Comparison of ENCODE assay signal across 8 cellular contexts in the genomic region with DNA sequence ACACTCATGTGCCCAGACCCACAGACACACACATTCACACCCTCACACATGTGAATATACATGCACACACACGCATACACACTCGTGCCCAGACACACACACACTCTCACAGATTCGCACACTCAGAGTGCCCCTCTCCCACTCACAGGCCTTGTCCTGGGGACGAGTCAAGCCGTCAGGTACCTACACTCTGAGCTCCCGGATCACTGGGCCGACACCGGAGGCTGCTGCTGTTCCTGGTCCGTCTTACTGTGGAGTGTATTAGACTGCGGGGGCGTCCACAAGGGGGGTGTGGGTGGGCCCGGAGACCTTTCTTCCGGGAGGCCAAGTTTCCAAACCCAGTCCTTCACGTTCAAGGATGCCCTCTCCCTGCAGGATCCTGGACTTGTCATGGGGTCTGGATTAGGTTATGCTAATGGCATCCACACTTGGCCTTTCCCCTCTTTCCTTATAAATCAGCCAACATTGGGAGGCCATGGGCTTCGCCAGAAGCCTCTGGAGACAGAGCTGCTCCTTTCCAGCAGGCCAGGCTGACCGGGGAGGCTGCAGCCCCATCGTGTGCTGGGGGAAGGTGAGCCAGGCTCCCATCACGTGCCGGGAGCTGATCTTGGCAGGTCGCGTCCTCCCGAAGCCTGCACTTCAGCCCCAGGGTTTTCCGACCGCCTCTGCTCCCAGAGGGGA.
DNase-seq lines count a peak whose midpoint lies in the region; ATAC-seq and TF ChIP-seq lines count a peak whose summit lies in the region.
"Not testable (repeated sequence)": the region's sequence is repeated elsewhere in the genome, so short reads cannot be mapped to it uniquely, and the experiment has no call there.

No MANE protein-coding gene starts in this region.

- not testable (repeated sequence) for H4K91ac ChIP-seq in H9 (ENCODE audit: insufficient read length, low read depth, low read length)

- not testable (repeated sequence) for H3K27ac ChIP-seq in H9 (ENCODE audit: insufficient read length, low read depth, low read length); thoracic aorta
- H3K27ac ChIP-seq in hepatocyte (peak overlapping the region; percentile 73), ovary (peak overlapping the region; percentile 77 to 84)

- H3K4me1 ChIP-seq in H9 (ENCODE audit: insufficient read depth, low read length); hepatocyte (ENCODE audit: insufficient read depth); ovary (ENCODE audit: insufficient read depth); thoracic aorta (ENCODE audit: control insufficient read depth in 1 of 2, low read depth in 2 of 2): not testable (repeated sequence)

- H3K4me3 Mint-ChIP-seq in H9, result peak overlapping the region in 1 of 2 experiments; percentile 24; a peak in 2 of 5 replicates
- H3K4me3 Mint-ChIP-seq in central memory CD8-positive, alpha-beta T cell, result not testable (repeated sequence)

- not testable (repeated sequence) for H3K4me1 Mint-ChIP-seq in H9
- peaks cover 23% of the 10 kb centered on the region for H3K4me1 Mint-ChIP-seq in central memory CD8-positive, alpha-beta T cell

- not testable (repeated sequence) for H2BK20ac ChIP-seq in H9 (ENCODE audit: low read depth, low read length, poor library complexity, severe bottlenecking)

- H3K36me3 ChIP-seq in hepatocyte (replicated peaks; ENCODE audit: insufficient read depth, low read depth); ovary; thoracic aorta: not testable (repeated sequence)

- not testable (repeated sequence) for H3K14ac ChIP-seq in H9 (ENCODE audit: insufficient read depth, low read length)

- intact Hi-C loops in ovary (cut with DNase I), result not testable (repeated sequence)

- not testable (repeated sequence) for H3K56ac ChIP-seq in H9 (ENCODE audit: insufficient read length, low read depth, low read length)

- not testable (repeated sequence) for H3K9me3 ChIP-seq in H9 (ENCODE audit: control insufficient read depth, low read depth, low read length); hepatocyte (ENCODE audit: low read depth); ovary; thoracic aorta

- H4K8ac ChIP-seq in H9 (replicated peaks; ENCODE audit: insufficient read length, low read depth, low read length), result not testable (repeated sequence)

- H2AFZ ChIP-seq in H9 (ENCODE audit: low read length); hepatocyte: not testable (repeated sequence)

- not testable (repeated sequence) for TF ChIP-seq CTCF in H9 (conservative IDR thresholded peaks at IDR 0.05); hepatocyte (IDR thresholded peaks at IDR 0.05; ENCODE audit: poor library complexity); ovary (IDR thresholded peaks at IDR 0.05); thoracic aorta (IDR thresholded peaks at IDR 0.05)

- not testable (repeated sequence) for H2BK120ac ChIP-seq in H9 (ENCODE audit: low read depth, low read length, poor library complexity, severe bottlenecking)

- not testable (repeated sequence) for H3K23ac ChIP-seq in H9 (ENCODE audit: insufficient read length, low read depth, low read length)

- TF ChIP-seq EP300 in ovary (IDR thresholded peaks at IDR 0.05), result not testable (repeated sequence)

- TF ChIP-seq POLR2A in ovary (IDR thresholded peaks at IDR 0.05), result not testable (repeated sequence)

- H3K23me2 ChIP-seq in H9 (ENCODE audit: insufficient read length, low read depth, low read length, poor library complexity, severe bottlenecking), result not testable (repeated sequence)

- not testable (repeated sequence) for H4K20me1 ChIP-seq in H9 (ENCODE audit: control insufficient read depth, insufficient read depth, insufficient read length); hepatocyte (ENCODE audit: insufficient read depth, poor library complexity, severe bottlenecking)

- H2BK5ac ChIP-seq in H9 (ENCODE audit: insufficient read length, low read length), result not testable (repeated sequence)

- H3T11ph ChIP-seq in H9 (ENCODE audit: low read length), result not testable (repeated sequence)

- not testable (repeated sequence) for H3K9me2 ChIP-seq in hepatocyte (replicated peaks; ENCODE audit: insufficient read depth)

- H3K18ac ChIP-seq in H9 (ENCODE audit: insufficient read length, low read depth, low read length), result not testable (repeated sequence)

- not testable (repeated sequence) for H2BK15ac ChIP-seq in H9 (ENCODE audit: low read depth, low read length)

- not testable (repeated sequence) for H4K5ac ChIP-seq in H9 (ENCODE audit: insufficient read length, low read depth, low read length)

- H2AK5ac ChIP-seq in H9 (ENCODE audit: insufficient read length, low read length), result not testable (repeated sequence)

- H2BK12ac ChIP-seq in H9 (ENCODE audit: insufficient read length, low read depth, low read length), result not testable (repeated sequence)

- H3K4me2 ChIP-seq in H9 (ENCODE audit: insufficient read depth, insufficient read length, low read length); hepatocyte: not testable (repeated sequence)

- DNase-seq in AG08395 (ENCODE audit: low spot score) (peak; percentile 6), fibroblast of the conjunctiva (ENCODE audit: low read depth) (peak; percentile 78), ovary (peak in 4 of 5 donors; percentile 62 to 72 (median 65))
- not testable (repeated sequence) for DNase-seq in H9; central memory CD8-positive, alpha-beta T cell (ENCODE audit: low spot score in 2 of 2); hepatocyte (ENCODE audit: low spot score); thoracic aorta (ENCODE audit: low spot score)
- peak; percentile 34 for DNase-seq in activated effector memory CD4-positive, alpha-beta T cell treated with anti-CD3 and anti-CD28 coated beads, Interleukin-2, amount 50 U/mL, for 16 hours

- H3K79me1 ChIP-seq in H9 (ENCODE audit: insufficient read depth, low read depth, low read length, poor library complexity, severe bottlenecking), result not testable (repeated sequence)

- H3K27me3 ChIP-seq in H9 (ENCODE audit: insufficient read depth, low read length); hepatocyte; ovary; thoracic aorta (replicated peaks; ENCODE audit: insufficient read depth): not testable (repeated sequence)

- not testable (repeated sequence) for H3K79me2 ChIP-seq in H9 (ENCODE audit: insufficient read depth, low read length); hepatocyte

- WGBS in H9 (ENCODE audit: extremely low coverage, insufficient read length, low lambda C conversion rate), result no CpG with 5 or more reads among the region's 24 CpGs
- WGBS in hepatocyte (ENCODE audit: low lambda C conversion rate, missing lambda C conversion rate), result 96% methylated on average over 24 of the region's 24 CpGs
- WGBS in ovary, 3 donors, result 40 to 52% (median 48%) methylated on average over 17 to 24 of the region's 24 CpGs

- not testable (repeated sequence) for H3K4me3 ChIP-seq in hepatocyte, ovary
- H3K4me3 ChIP-seq in thoracic aorta, result peak overlapping the region; percentile 54

- H3K27ac Mint-ChIP-seq in H9, result peak overlapping the region in 2 of 3 experiments; percentile 12 to 52; a peak in 1 of 7 replicates
- peak overlapping the region; percentile 14 for H3K27ac Mint-ChIP-seq in central memory CD8-positive, alpha-beta T cell (ENCODE audit: low read depth)

- peaks cover 0 to 12% (median 6%) of the 10 kb centered on the region in 3 experiments; a peak in 6 of 7 replicates for H3K36me3 Mint-ChIP-seq in H9 (ENCODE audit: insufficient read depth in 1 of 3, low read depth in 3 of 3)
- peaks cover 12% of the 10 kb centered on the region for H3K36me3 Mint-ChIP-seq in central memory CD8-positive, alpha-beta T cell (ENCODE audit: insufficient read depth)

- H3K9ac ChIP-seq in H9 (ENCODE audit: extremely low read depth, insufficient read length, low read length), result not testable (repeated sequence)

- peaks cover 13 to 21% of the 10 kb centered on the region in 2 experiments for H3K9me3 Mint-ChIP-seq in H9
- H3K9me3 Mint-ChIP-seq in central memory CD8-positive, alpha-beta T cell, result not testable (repeated sequence)

- not testable (repeated sequence) for ATAC-seq in central memory CD8-positive, alpha-beta T cell (replicated peaks; ENCODE audit: extremely low read depth, poor library complexity, severe bottlenecking); thoracic aorta (ENCODE audit: insufficient number of reproducible peaks, low FRiP score, low read depth)

- not testable (repeated sequence) for H3K4ac ChIP-seq in H9 (ENCODE audit: low read depth, low read length)

- H3K27me3 Mint-ChIP-seq in H9 (ENCODE audit: low read depth); central memory CD8-positive, alpha-beta T cell: not testable (repeated sequence)
